Comparison of ENCODE assay signal across 9 cellular contexts in the genomic region with DNA sequence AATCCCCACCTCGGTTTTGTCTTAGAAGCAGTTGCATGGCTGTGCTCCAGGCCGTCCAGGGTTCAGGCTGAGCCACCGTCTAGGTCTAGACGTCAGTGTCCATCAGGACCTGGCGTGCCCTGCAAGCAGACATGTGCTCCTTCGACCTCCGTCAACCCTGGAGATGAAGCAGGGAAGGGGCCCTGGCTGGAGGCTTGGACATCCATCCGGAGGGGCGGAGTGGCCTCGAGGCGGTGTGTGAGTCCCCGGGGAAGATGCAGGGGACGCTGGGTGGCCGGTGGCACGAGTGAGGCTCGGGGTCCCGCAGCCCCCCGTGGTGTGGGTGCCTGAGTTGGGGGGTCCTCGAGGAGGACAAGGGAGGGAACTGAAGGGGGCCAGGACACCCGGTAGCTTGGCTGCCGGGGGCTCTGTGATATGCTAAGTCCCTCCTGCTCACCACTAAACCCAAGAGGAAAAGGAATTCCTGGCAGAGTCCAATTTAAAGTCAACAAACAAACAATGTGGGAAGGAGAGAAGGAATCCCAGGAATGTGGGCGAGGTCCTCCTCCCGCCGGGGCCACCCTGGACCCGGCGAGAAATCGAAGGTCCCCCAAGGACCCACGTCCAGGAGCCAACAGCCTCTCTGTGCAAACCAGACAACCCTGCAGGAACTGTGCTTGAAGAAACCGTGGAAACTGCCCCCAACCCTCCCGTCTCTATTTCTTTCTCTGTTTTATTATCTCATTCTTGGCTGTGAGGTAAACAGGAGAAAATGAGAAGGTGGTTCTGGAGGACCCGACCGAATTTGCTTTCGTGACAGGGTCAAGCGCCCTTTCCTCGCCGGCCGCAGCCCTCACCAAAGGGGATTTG. TPM values are rescaled to one million over a fixed set of nuclear protein-coding genes. Genes with fewer than 3 reads are reported as not detected.
DNase-seq lines count a peak whose midpoint lies in the region; TF ChIP-seq lines count a peak whose summit lies in the region.
"Had no signal": no experiment of that assay in that cellular context is flagged by ENCODE, and none has a peak within 500 bp of the region (broad histone marks: within the 10 kb centered on the region; RNA-seq: fewer than 3 reads in every experiment).

No MANE protein-coding gene starts in this region.

- intact Hi-C loops in thyroid gland (cut with DNase I) = no loop called here

- peak overlapping the region; percentile 91 for H3K27ac ChIP-seq in HUES48 (ENCODE audit: low read depth, low read length)
- peak overlapping the region; percentile 10 for H3K27ac ChIP-seq in cingulate gyrus (ENCODE audit: low read depth, low read length)
- peak overlapping the region; percentile 7 to 86 (median 66) for H3K27ac ChIP-seq in thyroid gland

- H3K9me3 ChIP-seq in HUES48 (ENCODE audit: control insufficient read depth, insufficient read depth, low read length) (no peaks in the 10 kb centered on the region), thyroid gland (no peaks in the 10 kb centered on the region)

- no peak for TF ChIP-seq POLR2A in thyroid gland (IDR thresholded peaks at IDR 0.05)

- WGBS in thyroid gland, 2 donors = 25 to 31% methylated on average over 37 of the region's 37 CpGs

- H3K4me1 ChIP-seq in HUES48 (ENCODE audit: control insufficient read depth, insufficient read depth, low read length) (peaks cover 17% of the 10 kb centered on the region), thyroid gland (peaks cover 33 to 53% of the 10 kb centered on the region in 2 donors)

- TF ChIP-seq CTCF in thyroid gland (IDR thresholded peaks at IDR 0.05) = no peak

- H3K27me3 ChIP-seq in HUES48 (ENCODE audit: control insufficient read depth, insufficient read depth, low read length) (no peaks in the 10 kb centered on the region), thyroid gland (no peaks in the 10 kb centered on the region)

- peak overlapping the region; percentile 49 for H3K4me3 ChIP-seq in HUES48 (ENCODE audit: low read depth, low read length)
- peak overlapping the region in 1 of 3 donors; percentile 9 for H3K4me3 ChIP-seq in thyroid gland (replicated peaks in 1 of 3)

- no peaks in the 10 kb centered on the region for H3K36me3 ChIP-seq in HUES48 (ENCODE audit: control insufficient read depth, insufficient read depth, low read length)
- H3K36me3 ChIP-seq in thyroid gland = no peaks in the 10 kb centered on the region

- DNase-seq in kidney tubule cell (ENCODE audit: low spot score) = peak; percentile 75
- DNase-seq in thyroid gland = peak; percentile 54 to 68
- DNase-seq in NCI-H2107 treated with DMSO at 0.1 percent for 48 hours (lab: John Stamatoyannopoulos, UW; ENCODE audit: unreplicated experiment) = no peak
- DNase-seq in NCI-H345 treated with DMSO at 0.1 percent for 48 hours (lab: John Stamatoyannopoulos, UW; ENCODE audit: unreplicated experiment) = no peak
- DNase-seq in medulla oblongata (ENCODE audit: extremely low spot score) = no peak
- DNase-seq in NCI-H446 (lab: John Stamatoyannopoulos, UW) = no peak
- DNase-seq: cortex of kidney had no signal

- H3K9ac ChIP-seq in HUES48 (ENCODE audit: low read depth, low read length) = peak overlapping the region; percentile 61

RNA-seq across cellular contexts. Expression of a gene that starts 14.8 kb away (rescaled TPM):
- 100 to 1,000 TPM; 161 to 277 (median 199) TPM for total RNA-seq in thyroid gland

RNA-seq across cellular contexts. Expression of a gene that starts 31.5 kb away (rescaled TPM):
- total RNA-seq in thyroid gland = under 1 TPM in 2 of 4 donors, not detected in 2; 0.63 to 0.68 TPM

RNA-seq across cellular contexts. Expression of a gene that starts 39.3 kb away (rescaled TPM):
- not detected for total RNA-seq in thyroid gland

RNA-seq across cellular contexts. Expression of a gene that starts 45.2 kb away (rescaled TPM):
- total RNA-seq in thyroid gland = not detected

RNA-seq across cellular contexts. Expression of a gene that starts 58.4 kb away (rescaled TPM):
- not detected for total RNA-seq in thyroid gland

Comparison
In these comparisons a context has a peak if more than half of its experiments do, and no peak if none do; other contexts are left out.
1. H3K27ac ChIP-seq: peak in every context shown above with its lines; median percentile 91 in HUES48; 66 in thyroid gland; 10 in cingulate gyrus.
2. DNase-seq: peak in kidney tubule cell (single experiment) and thyroid gland (2 of 2); none in NCI-H2107 treated with DMSO at 0.1 percent for 48 hours (single experiment), NCI-H345 treated with DMSO at 0.1 percent for 48 hours (single experiment), medulla oblongata (single experiment) and NCI-H446 (0 of 2).